ENCODE assay signal across 9 cellular contexts in genomic region chr6:105135056-105135455, GRCh38. TPM values are rescaled to one million over a fixed set of nuclear protein-coding genes. Genes with fewer than 3 reads are reported as not detected.
DNase-seq lines count a peak whose midpoint lies in the region; ATAC-seq and TF ChIP-seq lines count a peak whose summit lies in the region.
"Had no signal": no experiment of that assay in that cellular context is flagged by ENCODE, and none has a peak within 500 bp of the region (broad histone marks: within the 10 kb centered on the region; RNA-seq: fewer than 3 reads in every experiment).

No MANE protein-coding gene starts in this region.

- no peaks in the 10 kb centered on the region for H3K9me3 Mint-ChIP-seq in nephron
- H3K9me3 Mint-ChIP-seq: activated T-helper 17 cell treated with anti-CD3 and anti-CD28 coated beads, Interleukin-2, amount 50 U/mL, for 72 hours had no signal

- no peaks in the 10 kb centered on the region for H3K9me3 ChIP-seq in upper lobe of right lung
- no peaks in the 10 kb centered on the region for H3K9me3 ChIP-seq in ovary

- no peak for ATAC-seq in GM21619 (IDR thresholded peaks at IDR 0.05; ENCODE audit: unreplicated experiment)
- no peak for ATAC-seq in upper lobe of right lung
- ATAC-seq: activated T-helper 17 cell treated with anti-CD3 and anti-CD28 coated beads, Interleukin-2, amount 50 U/mL, for 72 hours had no signal

- no peaks in the 10 kb centered on the region for H3K36me3 Mint-ChIP-seq in nephron (ENCODE audit: low read depth)

- H3K36me3 ChIP-seq in upper lobe of right lung (no peaks in the 10 kb centered on the region), ovary (no peaks in the 10 kb centered on the region)

- peak; percentile 13 for DNase-seq in DMS114 treated with DMSO at 0.1 percent for 48 hours (lab: John Stamatoyannopoulos, UW; ENCODE audit: unreplicated experiment)
- peak; percentile 41 for DNase-seq in KBM-7
- DNase-seq in cerebellar cortex (ENCODE audit: low spot score) = peak; percentile 21
- DNase-seq in NCI-H446 treated with DMSO at 0.1 percent for 48 hours (lab: John Stamatoyannopoulos, UW) = no peak
- no peak for DNase-seq in upper lobe of right lung
- no peak for DNase-seq in ovary

- 85 to 93% (median 91%) methylated on average over 4 of the region's 4 CpGs for WGBS in ovary, 3 donors

- H3K4me1 ChIP-seq in upper lobe of right lung = peaks cover 6% of the 10 kb centered on the region
- H3K4me1 ChIP-seq in ovary (ENCODE audit: insufficient read depth) = no peaks in the 10 kb centered on the region

- H3K27me3 ChIP-seq in upper lobe of right lung = peaks cover 16% of the 10 kb centered on the region
- no peaks in the 10 kb centered on the region for H3K27me3 ChIP-seq in ovary

- TF ChIP-seq POLR2A in ovary (IDR thresholded peaks at IDR 0.05) = no peak

- in situ Hi-C loops in KBM-7 (cut with MboI; ENCODE audit: low pct_unique_long_range_greater_than_20kb, low sequenced_read_pairs) = no loop called here

- peak overlapping the region; percentile 82 to 91 (median 89) for H3K4me3 Mint-ChIP-seq in nephron

- H3K27ac ChIP-seq in upper lobe of right lung (no peak overlapping the region), ovary (no peak overlapping the region)

- H3K4me3 ChIP-seq in upper lobe of right lung (no peak overlapping the region), ovary (no peak overlapping the region)

- no peak overlapping the region for H3K27ac Mint-ChIP-seq in nephron
- H3K27ac Mint-ChIP-seq: activated T-helper 17 cell treated with anti-CD3 and anti-CD28 coated beads, Interleukin-2, amount 50 U/mL, for 72 hours had no signal

- intact Hi-C loops in upper lobe of right lung (cut with DNase I) (no loop called here), ovary (cut with DNase I) (no loop called here)

- no peak for TF ChIP-seq EP300 in ovary (IDR thresholded peaks at IDR 0.05)

- H3K27me3 Mint-ChIP-seq in nephron (ENCODE audit: low read depth) = peaks cover 31% of the 10 kb centered on the region

- H3K4me1 Mint-ChIP-seq in nephron = peaks cover 12% of the 10 kb centered on the region
- H3K4me1 Mint-ChIP-seq: activated T-helper 17 cell treated with anti-CD3 and anti-CD28 coated beads, Interleukin-2, amount 50 U/mL, for 72 hours had no signal

- TF ChIP-seq CTCF in nephron (IDR thresholded peaks at IDR 0.05; ENCODE audit: unreplicated experiment in 3 of 3) (peak in 1 of 3 experiments; percentile 12), upper lobe of right lung (IDR thresholded peaks at IDR 0.05) (no peak), ovary (IDR thresholded peaks at IDR 0.05) (no peak)

RNA-seq across cellular contexts. Expression of gene POPDC3, which starts 44.8 kb away (rescaled TPM):
- total RNA-seq in upper lobe of right lung = 1.9 TPM
- under 1 TPM in 1 of 7 donors, not detected in 6; 0.45 TPM for total RNA-seq in ovary
- polyA plus RNA-seq in ovary = 1 to 10 TPM in 1 of 2 donors, under 1 TPM in 1; 0.15 to 3.1 TPM

Comparison
In these comparisons a context has a peak if more than half of its experiments do, and no peak if none do; other contexts are left out.
1. DNase-seq: peak in DMS114 treated with DMSO at 0.1 percent for 48 hours (single experiment), KBM-7 (single experiment) and cerebellar cortex (single experiment); none in NCI-H446 treated with DMSO at 0.1 percent for 48 hours (single experiment), upper lobe of right lung (single experiment) and ovary (0 of 5).